In the genomic region with DNA sequence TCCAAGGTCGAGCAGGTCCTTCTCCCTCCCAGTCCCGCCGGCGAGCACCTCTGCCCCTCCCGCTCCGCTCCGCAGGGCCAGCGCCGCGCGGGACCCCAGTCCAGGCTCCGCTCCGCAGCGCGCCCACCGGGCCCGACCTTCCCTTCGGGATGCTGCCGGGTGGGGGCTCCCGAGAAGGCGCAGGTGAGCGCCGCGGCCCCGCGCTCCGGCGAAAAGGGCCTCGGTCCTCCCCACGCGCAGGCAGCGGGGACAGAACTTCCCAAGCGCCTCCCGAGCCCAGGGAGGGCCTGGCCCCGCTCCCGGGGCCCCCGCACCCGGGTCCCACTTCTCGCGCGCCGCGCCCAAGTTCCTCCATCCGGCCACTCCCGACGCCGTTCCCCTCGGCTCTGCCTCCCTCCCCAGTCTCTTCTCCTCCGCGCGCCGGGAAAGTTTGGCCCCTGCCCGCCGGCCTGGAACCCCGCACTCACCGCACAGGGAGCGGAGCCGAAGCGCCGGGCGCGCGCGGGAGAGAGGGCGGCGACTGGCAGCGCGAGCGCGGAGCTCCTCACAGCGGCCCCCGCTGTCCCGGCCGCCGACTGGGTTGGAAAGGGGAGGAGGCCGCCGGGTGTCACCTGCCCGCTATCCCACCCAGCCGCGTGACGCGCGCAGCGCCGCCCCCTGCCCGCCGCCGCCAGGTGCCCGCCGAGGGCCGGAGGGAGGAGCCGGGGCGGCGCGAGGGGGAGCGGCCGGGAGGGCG, we compare ENCODE assay signal across 8 cellular contexts. TPM values are rescaled to one million over a fixed set of nuclear protein-coding genes. Genes with fewer than 3 reads are reported as not detected.
DNase-seq lines count a peak whose midpoint lies in the region; ATAC-seq lines count a peak whose summit lies in the region.

TSS of gene ELOVL7 (minus strand) at position 577 of the 736 bp plus-strand sequence. CDS start 56,872 bp downstream, outside the sequence.

- ATAC-seq in GM19455 (IDR thresholded peaks at IDR 0.05; ENCODE audit: unreplicated experiment): peak; percentile 93
- peak; percentile 89 for ATAC-seq in HG03469 (IDR thresholded peaks at IDR 0.05; ENCODE audit: unreplicated experiment)
- ATAC-seq in left cardiac atrium: peak; percentile 86 to 95

- intact Hi-C loops in left cardiac atrium (cut with DNase I): no loop called here

- peak; percentile 46 for DNase-seq in DMS114 treated with DMSO at 0.1 percent for 48 hours (lab: John Stamatoyannopoulos, UW; ENCODE audit: unreplicated experiment)
- peak; percentile 48 to 62 for DNase-seq in NOMO-1 (lab: John Stamatoyannopoulos, UW; ENCODE audit: unreplicated experiment in 2 of 2)
- DNase-seq in activated naive CD4-positive, alpha-beta T cell treated with anti-CD3 and anti-CD28 coated beads, Interleukin-2, amount 50 U/mL, for 16 hours: peak; percentile 31
- DNase-seq in left cardiac atrium: peak; percentile 26
- DNase-seq in pons (ENCODE audit: low spot score): peak; percentile 43
- no peak for DNase-seq in NK-92 treated with Interleukin-12 subunit alpha and Interleukin-12 subunit beta, amount 100 ng/mL, for 24 hours (lab: John Stamatoyannopoulos, UW)

RNA-seq across cellular contexts. Expression of gene ELOVL7, which starts in this region (rescaled TPM):
- total RNA-seq in left cardiac atrium: 1 to 10 TPM; 1.4 to 2.0 TPM
